ENCODE assay signal across 25 cellular contexts in genomic region chr10:99527526-99528255, GRCh38. TPM values are rescaled to one million over a fixed set of nuclear protein-coding genes. Genes with fewer than 3 reads are reported as not detected.
DNase-seq lines count a peak whose midpoint lies in the region; ATAC-seq, FAIRE-seq and TF ChIP-seq lines count a peak whose summit lies in the region.
"Had no signal": no experiment of that assay in that cellular context is flagged by ENCODE, and none has a peak within 500 bp of the region (broad histone marks: within the 10 kb centered on the region; RNA-seq: fewer than 3 reads in every experiment).

No MANE protein-coding gene starts in this region.

- H3K36me3 Mint-ChIP-seq in H9 (ENCODE audit: insufficient read depth in 1 of 3, low read depth in 3 of 3) = no peaks in the 10 kb centered on the region

- TF ChIP-seq CTCF in H9 (conservative IDR thresholded peaks at IDR 0.05) (no peak), K562 (IDR thresholded peaks at IDR 0.05 in 2 of 3, conservative IDR thresholded peaks at IDR 0.05 in 1 of 3; ENCODE audit: insufficient read depth in 2 of 3, low read depth in 1 of 3, low read length in 3 of 3) (no peak), smooth muscle cell (IDR thresholded peaks at IDR 0.05; ENCODE audit: borderline replicate concordance, insufficient read depth, poor library complexity, severe bottlenecking) (no peak), gastroesophageal sphincter (IDR thresholded peaks at IDR 0.05) (no peak)

- H3K4me1 Mint-ChIP-seq in H9 = peaks cover 31 to 62% of the 10 kb centered on the region in 2 experiments

- POLR2A ChIA-PET in K562 (lab: Yijun Ruan, JAX) = no interaction called here

- H4K5ac ChIP-seq in H9 (ENCODE audit: insufficient read length, low read depth, low read length) = no peak overlapping the region

- H3K4me1 ChIP-seq in H9 (ENCODE audit: insufficient read depth, low read length) (peaks cover 4% of the 10 kb centered on the region; the same call in 1 of the 2 replicates), K562 (replicated peaks in 1 of 2; ENCODE audit: control insufficient read depth in 2 of 2, insufficient read depth in 2 of 2, low read length in 2 of 2) (peaks cover 0 to 26% of the 10 kb centered on the region in 2 experiments; a peak in 2 of 5 replicates), mucosa of rectum (ENCODE audit: control insufficient read depth in 2 of 2, insufficient read depth in 2 of 2, low read length in 2 of 2) (peaks cover 4 to 11% of the 10 kb centered on the region in 2 donors), smooth muscle cell (ENCODE audit: low read depth) (peaks cover 5% of the 10 kb centered on the region), gastroesophageal sphincter (peaks cover 0 to 38% (median 0%) of the 10 kb centered on the region in 3 donors)

- CTCF ChIA-PET in K562 (lab: Yijun Ruan, JAX; ENCODE audit: low intra/inter-chr PET ratio) = no interaction called here

- DNase-seq in H9 (peak; percentile 55), K562 (ENCODE audit: extremely low read depth in 1 of 4, low spot score in 3 of 4) (no peak), smooth muscle cell (lab: John Stamatoyannopoulos, UW; ENCODE audit: unreplicated experiment) (no peak), NCI-H1092 treated with DMSO at 0.1 percent for 48 hours (lab: John Stamatoyannopoulos, UW) (no peak)
- DNase-seq: activated CD4-positive, alpha-beta T cell treated with anti-CD3 and anti-CD28 coated beads for 1 hour; activated T-cell treated with anti-CD3 and anti-CD28 coated beads, Interleukin-2, amount 50 U/mL, for 72 hours; AML-193; body of pancreas; NCI-H1694 treated with DMSO at 0.1 percent for 48 hours; stimulated activated CD4-positive, alpha-beta T cell treated with anti-CD3 and anti-CD28 coated beads, Interleukin-15, amount 100 ng/mL, for 24 hours; stimulated activated naive CD4-positive, alpha-beta T cell; T1000 had no signal

- TF ChIP-seq RAD21 in K562 (CRISPR knock-in tag; conservative IDR thresholded peaks at IDR 0.05 in 1 of 2, IDR thresholded peaks at IDR 0.05 in 1 of 2) = no peak

- no peak overlapping the region for H3K56ac ChIP-seq in H9 (ENCODE audit: insufficient read length, low read depth, low read length)

- no peak overlapping the region for H2BK20ac ChIP-seq in H9 (ENCODE audit: low read depth, low read length, poor library complexity, severe bottlenecking)

- BruUV-seq in K562 (replicated peaks; lab: Mats Ljungman, UMichigan) = no TSS peak

- no peaks in the 10 kb centered on the region for H3F3A ChIP-seq in smooth muscle cell (ENCODE audit: low read depth)

- H3T11ph ChIP-seq in H9 (ENCODE audit: low read length) = no peak overlapping the region

- H3K9ac ChIP-seq in H9 (ENCODE audit: extremely low read depth, insufficient read length, low read length) (no peak overlapping the region), K562 (ENCODE audit: insufficient read depth in 1 of 2, low read depth in 2 of 2, low read length in 2 of 2) (no peak overlapping the region), mucosa of rectum (ENCODE audit: low read depth in 1 of 2, low read length in 2 of 2) (peak overlapping the region; percentile 41 to 60), smooth muscle cell (ENCODE audit: low read depth) (no peak overlapping the region)

- peak overlapping the region in 1 of 2 experiments; percentile 63; a peak in 2 of 5 replicates for H3K4me3 Mint-ChIP-seq in H9
- H3K4me3 Mint-ChIP-seq: activated T-cell treated with anti-CD3 and anti-CD28 coated beads, Interleukin-2, amount 50 U/mL, for 72 hours; nephron had no signal

- no peak overlapping the region for H2BK5ac ChIP-seq in H9 (ENCODE audit: insufficient read length, low read length)

- H4K8ac ChIP-seq in H9 (replicated peaks; ENCODE audit: insufficient read length, low read depth, low read length) = no peak overlapping the region

- no peak for ATAC-seq in K562
- ATAC-seq in GM19397 (IDR thresholded peaks at IDR 0.05; ENCODE audit: unreplicated experiment) = no peak
- no peak for ATAC-seq in gastroesophageal sphincter
- ATAC-seq: activated naive CD4-positive, alpha-beta T cell treated with anti-CD3 and anti-CD28 coated beads, Interleukin-2, amount 50 U/mL, for 72 hours; activated T-cell treated with anti-CD3 and anti-CD28 coated beads, Interleukin-2, amount 50 U/mL, for 72 hours; body of pancreas had no signal

- TF ChIP-seq POLR2A in K562 (conservative IDR thresholded peaks at IDR 0.05) (no peak), gastroesophageal sphincter (IDR thresholded peaks at IDR 0.05) (no peak)

- no peak overlapping the region for H3K23ac ChIP-seq in H9 (ENCODE audit: insufficient read length, low read depth, low read length)

- FAIRE-seq in K562 (lab: Jason Lieb, UNC) = no peak
- FAIRE-seq: G401.6, keratinocyte, RCC 7860 had no signal

- intact Hi-C loops in K562 (cut with micrococcal nuclease) = no loop called here

- H3K27me3 ChIP-seq in H9 (ENCODE audit: insufficient read depth, low read length) = peaks cover 98% of the 10 kb centered on the region
- peaks cover 22 to 56% of the 10 kb centered on the region in 2 experiments; a peak in 4 of 5 replicates for H3K27me3 ChIP-seq in K562 (ENCODE audit: control insufficient read depth in 2 of 2, insufficient read depth in 2 of 2, low read length in 2 of 2)
- H3K27me3 ChIP-seq in mucosa of rectum (ENCODE audit: control insufficient read depth in 2 of 2, insufficient read depth in 2 of 2, low read length in 2 of 2) = peaks cover 72 to 90% of the 10 kb centered on the region in 2 donors
- peaks cover 100% of the 10 kb centered on the region for H3K27me3 ChIP-seq in smooth muscle cell (ENCODE audit: low read depth)
- peaks cover 100% of the 10 kb centered on the region for H3K27me3 ChIP-seq in gastroesophageal sphincter

- H2BK120ac ChIP-seq in H9 (ENCODE audit: low read depth, low read length, poor library complexity, severe bottlenecking) = no peak overlapping the region

- H3K18ac ChIP-seq in H9 (ENCODE audit: insufficient read length, low read depth, low read length) = no peak overlapping the region

- no peaks in the 10 kb centered on the region for H3K9me1 ChIP-seq in K562 (ENCODE audit: control insufficient read depth, insufficient read depth, low read length)

- no peak overlapping the region for H3K27ac ChIP-seq in H9 (ENCODE audit: insufficient read length, low read depth, low read length)
- no peak overlapping the region for H3K27ac ChIP-seq in K562 (ENCODE audit: extremely low read depth, low read depth, low read length)
- peak overlapping the region; percentile 81 to 82 for H3K27ac ChIP-seq in mucosa of rectum (ENCODE audit: low read depth in 2 of 2, low read length in 2 of 2)
- H3K27ac ChIP-seq in smooth muscle cell (ENCODE audit: low read depth) = no peak overlapping the region
- no peak overlapping the region for H3K27ac ChIP-seq in gastroesophageal sphincter
- H3K27ac ChIP-seq: hepatocyte, upper lobe of left lung had no signal

- TF ChIP-seq EP300 in K562 (IDR thresholded peaks at IDR 0.05; ENCODE audit: low read length) (no peak), gastroesophageal sphincter (IDR thresholded peaks at IDR 0.05) (no peak)

- H3K27ac Mint-ChIP-seq in H9 = no peak overlapping the region; a peak in 1 of 7 replicates
- H3K27ac Mint-ChIP-seq: activated naive CD4-positive, alpha-beta T cell treated with anti-CD3 and anti-CD28 coated beads, Interleukin-2, amount 50 U/mL, for 72 hours; activated T-cell treated with anti-CD3 and anti-CD28 coated beads, Interleukin-2, amount 50 U/mL, for 72 hours; nephron had no signal

- H3K23me2 ChIP-seq in H9 (ENCODE audit: insufficient read length, low read depth, low read length, poor library complexity, severe bottlenecking) = peaks cover 5% of the 10 kb centered on the region

- H3K4me2 ChIP-seq in H9 (ENCODE audit: insufficient read depth, insufficient read length, low read length) (peak overlapping the region; percentile 23), K562 (ENCODE audit: insufficient read depth, low read length) (no peak overlapping the region), smooth muscle cell (peak overlapping the region; percentile 4)
- H3K4me2 ChIP-seq: hepatocyte had no signal

- H3K79me2 ChIP-seq in H9 (ENCODE audit: insufficient read depth, low read length) = no peaks in the 10 kb centered on the region
- no peaks in the 10 kb centered on the region for H3K79me2 ChIP-seq in K562 (ENCODE audit: control insufficient read depth, insufficient read depth, low read length)
- H3K79me2 ChIP-seq in smooth muscle cell (ENCODE audit: low read depth) = no peaks in the 10 kb centered on the region
- H3K79me2 ChIP-seq: hepatocyte had no signal

- H3K36me3 ChIP-seq in K562 (ENCODE audit: control insufficient read depth, insufficient read depth, low read length) = no peaks in the 10 kb centered on the region
- no peaks in the 10 kb centered on the region for H3K36me3 ChIP-seq in mucosa of rectum (ENCODE audit: control insufficient read depth in 2 of 2, insufficient read depth in 2 of 2, low read length in 2 of 2)
- no peaks in the 10 kb centered on the region for H3K36me3 ChIP-seq in smooth muscle cell (ENCODE audit: low read depth)
- no peaks in the 10 kb centered on the region for H3K36me3 ChIP-seq in gastroesophageal sphincter
- H3K36me3 ChIP-seq: HAP-1, upper lobe of left lung had no signal

- no peak overlapping the region for H2AFZ ChIP-seq in H9 (ENCODE audit: low read length)
- H2AFZ ChIP-seq in K562 (ENCODE audit: low read depth, low read length) = no peak overlapping the region
- no peak overlapping the region for H2AFZ ChIP-seq in smooth muscle cell (ENCODE audit: low read depth)
- H2AFZ ChIP-seq: hepatocyte had no signal

- WGBS in H9 (ENCODE audit: extremely low coverage, insufficient read length, low lambda C conversion rate) = no CpG with 5 or more reads among the region's 50 CpGs
- WGBS in K562 (ENCODE audit: insufficient coverage, low coverage, missing lambda C conversion rate) = 19% methylated on average over 32 of the region's 50 CpGs
- WGBS in smooth muscle cell (ENCODE audit: low lambda C conversion rate) = 4% methylated on average over 49 of the region's 50 CpGs
- 8 to 15% methylated on average over 12 to 15 of the region's 50 CpGs for WGBS in gastroesophageal sphincter (ENCODE audit: low coverage in 1 of 2), 2 donors

- no peak overlapping the region for H4K91ac ChIP-seq in H9 (ENCODE audit: insufficient read length, low read depth, low read length)

- H3K79me1 ChIP-seq in H9 (ENCODE audit: insufficient read depth, low read depth, low read length, poor library complexity, severe bottlenecking) = no peaks in the 10 kb centered on the region

- peaks cover 100% of the 10 kb centered on the region for H3K27me3 Mint-ChIP-seq in H9 (ENCODE audit: low read depth)

- H4K20me1 ChIP-seq in H9 (ENCODE audit: control insufficient read depth, insufficient read depth, insufficient read length) (no peaks in the 10 kb centered on the region), K562 (replicated peaks; ENCODE audit: control insufficient read depth, insufficient read depth, low read length) (0 out of 2 replicates have a peak, but pooled peaks cover 3% of the 10 kb centered on the region), smooth muscle cell (ENCODE audit: low read depth) (no peaks in the 10 kb centered on the region)

- H3K4me3 ChIP-seq in K562 = no peak overlapping the region
- peak overlapping the region; percentile 45 to 60 for H3K4me3 ChIP-seq in mucosa of rectum (ENCODE audit: low read length in 2 of 2)
- H3K4me3 ChIP-seq in smooth muscle cell = no peak overlapping the region
- no peak overlapping the region for H3K4me3 ChIP-seq in gastroesophageal sphincter
- H3K4me3 ChIP-seq: body of pancreas, HAP-1, hepatocyte, upper lobe of left lung had no signal

- H2BK12ac ChIP-seq in H9 (ENCODE audit: insufficient read length, low read depth, low read length) = no peak overlapping the region

- in situ Hi-C loops in K562 (cut with MboI) = no loop called here

- H3K9me3 ChIP-seq in H9 (ENCODE audit: control insufficient read depth, low read depth, low read length) (no peaks in the 10 kb centered on the region), K562 (replicated peaks; ENCODE audit: control insufficient read depth, insufficient read depth, low read depth, low read length) (no peaks in the 10 kb centered on the region; the same call in 1 of the 2 replicates), mucosa of rectum (ENCODE audit: control insufficient read depth in 2 of 2, low read length in 2 of 2) (no peaks in the 10 kb centered on the region), smooth muscle cell (replicated peaks; ENCODE audit: low read depth) (no peaks in the 10 kb centered on the region), gastroesophageal sphincter (peaks cover 0 to 4% (median 0%) of the 10 kb centered on the region in 3 donors)
- H3K9me3 ChIP-seq: body of pancreas, HAP-1 had no signal

- no peak overlapping the region for H3K14ac ChIP-seq in H9 (ENCODE audit: insufficient read depth, low read length)

- no peak overlapping the region for H2BK15ac ChIP-seq in H9 (ENCODE audit: low read depth, low read length)

- H3K9me3 Mint-ChIP-seq in H9 = peaks cover 3 to 23% of the 10 kb centered on the region in 2 experiments; a peak in 4 of 5 replicates
- H3K9me3 Mint-ChIP-seq: activated T-cell treated with anti-CD3 and anti-CD28 coated beads, Interleukin-2, amount 50 U/mL, for 72 hours had no signal

- no peak overlapping the region for H2AK5ac ChIP-seq in H9 (ENCODE audit: insufficient read length, low read length)

- H3K4ac ChIP-seq in H9 (ENCODE audit: low read depth, low read length) = no peak overlapping the region

RNA-seq across cellular contexts. Expression of gene NKX2-3, which starts 5.1 kb away (rescaled TPM):
- total RNA-seq in H9 (2021) (not detected in 2 replicates), K562 (2014; rRNA removed) (not detected in 2 replicates), K562 (2014; rRNA removed; fragmentation: Illumina TruSeq; extraction: Trizol) (not detected in 2 replicates), K562 (2015; rRNA removed; fragmentation: Illumina TruSeq; extraction: Trizol) (not detected in 2 replicates), K562 (2021) (not detected in 2 replicates), smooth muscle cell (not detected in 2 replicates), gastroesophageal sphincter (under 1 TPM in 1 of 4 donors, not detected in 3; 0.54 TPM)
- not detected in 2 replicates for total RNA-seq in K562 (2011; cell fraction: chromatin; rRNA removed; ENCODE audit: low replicate concordance)
- not detected in 2 replicates for total RNA-seq in K562 (2011; cell fraction: nucleolus; rRNA removed)
- total RNA-seq in K562 (2011; cell fraction: nucleoplasm; rRNA removed) = not detected in 2 replicates
- polyA plus RNA-seq in K562 (2011; rRNA removed) (not detected in 2 replicates), K562 (2014; fragmentation: Illumina TruSeq; extraction: Trizol) (not detected in 2 replicates), K562 (2014; fragmentation: Nextera tagmentation; extraction: Ambion mirVana) (not detected), K562 (2014; rRNA removed) (not detected in 2 replicates), smooth muscle cell (not detected in 2 replicates)
- polyA plus RNA-seq in K562 (2011; cell fraction: cytosol; rRNA removed) = not detected in 2 replicates
- not detected in 2 replicates for polyA plus RNA-seq in K562 (2011; cell fraction: nucleus; rRNA removed)
- not detected in 2 replicates for polyA plus RNA-seq in K562 (2012)
- polyA minus RNA-seq in K562 (2011; rRNA and poly(A)+ RNA removed) = not detected in 2 replicates
- not detected in 2 replicates for polyA minus RNA-seq in K562 (2011; cell fraction: cytosol; rRNA and poly(A)+ RNA removed)
- not detected in 2 replicates for polyA minus RNA-seq in K562 (2011; cell fraction: nucleus; rRNA and poly(A)+ RNA removed)
- total RNA-seq: activated CD8-positive, alpha-beta memory T cell treated with anti-CD3 and anti-CD28 coated beads for 36 hours; activated naive CD4-positive, alpha-beta T cell treated with anti-CD3 and anti-CD28 coated beads, Interleukin-2, amount 50 U/mL, for 72 hours; activated T-cell treated with anti-CD3 and anti-CD28 coated beads, Interleukin-2, amount 50 U/mL, for 72 hours; lung microvascular endothelial cell had no signal
- polyA plus RNA-seq: hepatocyte, keratinocyte had no signal

Comparison
In these comparisons a context has a peak if more than half of its experiments do, and no peak if none do; other contexts are left out.
1. H3K27ac ChIP-seq: peak in mucosa of rectum (2 of 2); none in H9 (single experiment), K562 (single experiment), smooth muscle cell (single experiment) and gastroesophageal sphincter (0 of 4).
2. H3K9ac ChIP-seq: peak in mucosa of rectum (2 of 2); none in H9 (single experiment), K562 (0 of 2) and smooth muscle cell (single experiment).
3. H3K4me3 ChIP-seq: peak in mucosa of rectum (2 of 2); none in K562 (single experiment), smooth muscle cell (single experiment) and gastroesophageal sphincter (0 of 2).